In genomic region chr19:47510516-47511127, GRCh38 we compare ENCODE assay signal across 14 cellular contexts. TPM values are rescaled to one million over a fixed set of nuclear protein-coding genes. Genes with fewer than 3 reads are reported as not detected.
A peak's percentile ranks its signal among the peaks of the same experiment; 100 is the strongest.
DNase-seq lines count a peak whose midpoint lies in the region; ATAC-seq, FAIRE-seq and TF ChIP-seq lines count a peak whose summit lies in the region.
"Had no signal": no experiment of that assay in that cellular context is flagged by ENCODE, and none has a peak within 500 bp of the region (broad histone marks: within the 10 kb centered on the region; RNA-seq: fewer than 3 reads in every experiment).

No MANE protein-coding gene starts in this region.

- H3K27me3 Mint-ChIP-seq in GM23338 (ENCODE audit: insufficient read depth, low read depth, poor library complexity) = peaks cover 25% of the 10 kb centered on the region

- H3K27ac Mint-ChIP-seq in GM23338 = no peak overlapping the region

- in situ Hi-C loops in GM13977 (cut with MboI; ENCODE audit: low pct_unique_long_range_greater_than_20kb, low sequenced_read_pairs, unreplicated experiment) = no loop called here

- peaks cover 9% of the 10 kb centered on the region for H4K20me1 ChIP-seq in GM23338 (replicated peaks; ENCODE audit: insufficient read depth)
- peaks cover 63% of the 10 kb centered on the region for H4K20me1 ChIP-seq in hepatocyte (ENCODE audit: insufficient read depth, poor library complexity, severe bottlenecking)

- WGBS in hepatocyte (ENCODE audit: low lambda C conversion rate, missing lambda C conversion rate) = 86% methylated on average over 12 of the region's 12 CpGs
- 60 to 73% (median 67%) methylated on average over 8 to 12 of the region's 12 CpGs for WGBS in stomach, 5 donors
- WGBS in small intestine, 3 donors = 79 to 82% (median 81%) methylated on average over 12 of the region's 12 CpGs

- peaks cover under 1% of the 10 kb centered on the region; the same call in 1 of the 2 replicates for H3K4me1 ChIP-seq in GM23338 (ENCODE audit: insufficient read depth)
- peaks cover 52% of the 10 kb centered on the region for H3K4me1 ChIP-seq in adipocyte (ENCODE audit: control insufficient read depth, insufficient read depth, low read length)
- peaks cover 29% of the 10 kb centered on the region for H3K4me1 ChIP-seq in hepatocyte (ENCODE audit: insufficient read depth)
- peaks cover 78 to 88% (median 84%) of the 10 kb centered on the region in 4 donors for H3K4me1 ChIP-seq in stomach
- peaks cover 2 to 10% of the 10 kb centered on the region in 2 donors for H3K4me1 ChIP-seq in small intestine (ENCODE audit: control insufficient read depth in 2 of 2, insufficient read depth in 1 of 2, low read depth in 1 of 2, low read length in 1 of 2)

- TF ChIP-seq EP300 in stomach (IDR thresholded peaks at IDR 0.05) = no peak

- H3K4me3 Mint-ChIP-seq in GM23338 = no peak overlapping the region
- H3K4me3 Mint-ChIP-seq: natural killer cell had no signal

- TF ChIP-seq POLR2A in stomach (IDR thresholded peaks at IDR 0.05) = no peak

- H3K9ac ChIP-seq in adipocyte (ENCODE audit: low read length) = peak overlapping the region; percentile 18

- H3K27ac ChIP-seq in GM23338 (ENCODE audit: low read depth) (0 out of 2 replicates have a peak overlapping the region, but pooled peaks have one; percentile 45), hepatocyte (peak overlapping the region; percentile 97), stomach (peak overlapping the region; percentile 73 to 99 (median 98)), small intestine (ENCODE audit: low read depth in 1 of 2, low read length in 1 of 2) (no peak overlapping the region)

- no peak overlapping the region for H3K4me3 ChIP-seq in GM23338
- H3K4me3 ChIP-seq in adipocyte (ENCODE audit: low read length) = no peak overlapping the region
- H3K4me3 ChIP-seq in hepatocyte = no peak overlapping the region
- peak overlapping the region in 2 of 4 donors; percentile 5 to 83 for H3K4me3 ChIP-seq in stomach
- no peak overlapping the region for H3K4me3 ChIP-seq in small intestine (ENCODE audit: low read depth in 1 of 2, low read length in 2 of 2)

- no peak overlapping the region for H2AFZ ChIP-seq in GM23338
- H2AFZ ChIP-seq in hepatocyte = no peak overlapping the region

- no peak for ATAC-seq in GM23338
- ATAC-seq: natural killer cell had no signal

- FAIRE-seq in small intestine (lab: Jason Lieb, UNC) = no peak
- FAIRE-seq: D721Med, GM12891 had no signal

- H3K4me1 Mint-ChIP-seq in GM23338 = peaks cover 23% of the 10 kb centered on the region

- H3K36me3 ChIP-seq in GM23338 (ENCODE audit: insufficient read depth) (no peaks in the 10 kb centered on the region), adipocyte (ENCODE audit: control insufficient read depth, insufficient read depth, low read length, severe bottlenecking) (peaks cover 6% of the 10 kb centered on the region), hepatocyte (replicated peaks; ENCODE audit: insufficient read depth, low read depth) (no peaks in the 10 kb centered on the region), stomach (peaks cover 0 to 16% (median 14%) of the 10 kb centered on the region in 4 donors), small intestine (ENCODE audit: control insufficient read depth in 2 of 2, insufficient read depth in 2 of 2, low read length in 2 of 2) (peaks cover 0 to 2% of the 10 kb centered on the region in 2 donors)

- no peaks in the 10 kb centered on the region for H3K36me3 Mint-ChIP-seq in GM23338 (ENCODE audit: low read depth)
- H3K36me3 Mint-ChIP-seq: natural killer cell had no signal

- TF ChIP-seq CTCF in GM23338 (conservative IDR thresholded peaks at IDR 0.05; ENCODE audit: low read depth in 2 of 2) (peak in 1 of 2 experiments; percentile 39; a peak in 2 of 4 replicates), hepatocyte (IDR thresholded peaks at IDR 0.05; ENCODE audit: poor library complexity) (no peak), stomach (IDR thresholded peaks at IDR 0.05) (no peak), GM13977 (IDR thresholded peaks at IDR 0.05; ENCODE audit: extremely low read depth, insufficient read depth, missing control alignments) (no peak)

- peak; percentile 37 for DNase-seq in GM23338 (ENCODE audit: low spot score)
- DNase-seq in adipocyte (ENCODE audit: low read depth) = no peak
- no peak for DNase-seq in hepatocyte (ENCODE audit: low spot score)
- DNase-seq in stomach = no peak
- DNase-seq in small intestine = no peak
- DNase-seq in GM13977 (ENCODE audit: low spot score) = no peak
- no peak for DNase-seq in activated T-cell treated with anti-CD3 and anti-CD28 coated beads, Interleukin-2, amount 50 U/mL, for 1 hour
- DNase-seq: activated CD4-positive, alpha-beta T cell treated with anti-CD3 and anti-CD28 coated beads for 48 hours; activated naive CD4-positive, alpha-beta T cell treated with Interleukin-2 at 50 U/mL for 16 hours; MV-4-11; natural killer cell; NCI-H510A treated with DMSO at 0.1 percent for 48 hours had no signal

- H3K4me2 ChIP-seq in GM23338 = no peak overlapping the region
- peak overlapping the region; percentile 92 for H3K4me2 ChIP-seq in hepatocyte

- intact Hi-C loops in stomach (cut with DNase I; ENCODE audit: low total_unique reads) = no loop called here

- no peaks in the 10 kb centered on the region for H3F3A ChIP-seq in GM23338 (replicated peaks; ENCODE audit: low read depth)

- H3K79me2 ChIP-seq in GM23338 (replicated peaks; ENCODE audit: insufficient read depth) (peaks cover 73% of the 10 kb centered on the region), hepatocyte (peaks cover 88% of the 10 kb centered on the region)

- H3K9me3 Mint-ChIP-seq in GM23338 = no peaks in the 10 kb centered on the region; the same call in 2 of the 3 replicates
- H3K9me3 Mint-ChIP-seq: natural killer cell had no signal

- H3K9me2 ChIP-seq in GM23338 (ENCODE audit: insufficient read depth) (no peaks in the 10 kb centered on the region), hepatocyte (replicated peaks; ENCODE audit: insufficient read depth) (no peaks in the 10 kb centered on the region)

- no peaks in the 10 kb centered on the region for H3K27me3 ChIP-seq in GM23338 (ENCODE audit: insufficient read depth)
- no peaks in the 10 kb centered on the region for H3K27me3 ChIP-seq in adipocyte (replicated peaks; ENCODE audit: control insufficient read depth, insufficient read depth, low read length)
- H3K27me3 ChIP-seq in hepatocyte = no peaks in the 10 kb centered on the region
- no peaks in the 10 kb centered on the region for H3K27me3 ChIP-seq in stomach
- H3K27me3 ChIP-seq in small intestine (ENCODE audit: control insufficient read depth in 2 of 2, insufficient read depth in 2 of 2, low read length in 2 of 2) = no peaks in the 10 kb centered on the region

- no peaks in the 10 kb centered on the region for H3K9me3 ChIP-seq in adipocyte (ENCODE audit: control insufficient read depth, low read length)
- H3K9me3 ChIP-seq in hepatocyte (ENCODE audit: low read depth) = no peaks in the 10 kb centered on the region
- H3K9me3 ChIP-seq in stomach = no peaks in the 10 kb centered on the region
- no peaks in the 10 kb centered on the region for H3K9me3 ChIP-seq in small intestine (ENCODE audit: control insufficient read depth, low read depth)

TF ChIP-seq in GM23338, 12 proteins besides CTCF, POLR2A, EP300 and RAD21:
- no peak for TF ChIP-seq EZH2phosphoT487 (IDR thresholded peaks at IDR 0.05; ENCODE audit: unreplicated experiment)
- TF ChIP-seq NANOG (IDR thresholded peaks at IDR 0.05; ENCODE audit: borderline replicate concordance) = no peak
- TF ChIP-seq JUNB (IDR thresholded peaks at IDR 0.05; ENCODE audit: unreplicated experiment) = no peak
- TF ChIP-seq ZNF331 (CRISPR knock-in tag; IDR thresholded peaks at IDR 0.05; ENCODE audit: low read depth) = no peak
- no peak for TF ChIP-seq ZNF114 (CRISPR knock-in tag; IDR thresholded peaks at IDR 0.05)
- TF ChIP-seq POLR2AphosphoS5 (IDR thresholded peaks at IDR 0.05; ENCODE audit: low read depth) = no peak

RNA-seq across cellular contexts. Expression of gene NAPA, which starts 4.2 kb away (rescaled TPM):
- 42.9 and 52.0 TPM in 2 replicates for total RNA-seq in GM23338 (2014; rRNA removed; shearing (Covaris generic))
- 72.1 and 74.3 TPM in 2 replicates for polyA plus RNA-seq in GM23338 (2016; fragmentation: Nextera tagmentation; extraction: Ambion mirVana)
- total RNA-seq in hepatocyte = 89.8 and 106 TPM in 2 replicates
- polyA plus RNA-seq in hepatocyte = 192 and 229 TPM in 2 replicates
- total RNA-seq in stomach = 100 to 1,000 TPM in 3 of 5 donors, 10 to 100 TPM in 2; 46.1 to 170 (median 139) TPM
- polyA plus RNA-seq in stomach = 100 to 1,000 TPM in 2 of 3 donors, 10 to 100 TPM in 1; 91.1 to 107 (median 105) TPM
- 100 to 1,000 TPM in 2 of 3 donors, 10 to 100 TPM in 1; 76.4 to 119 (median 114) TPM for polyA plus RNA-seq in small intestine

RNA-seq across cellular contexts. Expression of gene KPTN, which starts 26.6 kb away (rescaled TPM):
- 19.8 and 28.0 TPM in 2 replicates for total RNA-seq in GM23338 (2014; rRNA removed; shearing (Covaris generic))
- 26.2 and 31.1 TPM in 2 replicates for polyA plus RNA-seq in GM23338 (2016; fragmentation: Nextera tagmentation; extraction: Ambion mirVana)
- total RNA-seq in hepatocyte = 8.3 and 10.1 TPM in 2 replicates
- 22.6 and 25.4 TPM in 2 replicates for polyA plus RNA-seq in hepatocyte
- 10 to 100 TPM in 3 of 5 donors, 1 to 10 TPM in 2; 3.2 to 28.0 (median 18.3) TPM for total RNA-seq in stomach
- polyA plus RNA-seq in stomach = 10 to 100 TPM in 2 of 3 donors, 1 to 10 TPM in 1; 6.4 to 23.4 (median 21.5) TPM
- polyA plus RNA-seq in small intestine = 10 to 100 TPM; 14.8 to 42.7 (median 40.0) TPM

RNA-seq across cellular contexts. Expression of gene SLC8A2, which starts 38.9 kb away (rescaled TPM):
- total RNA-seq in GM23338 (2014; rRNA removed; shearing (Covaris generic)) = 10.0 and 11.6 TPM in 2 replicates
- polyA plus RNA-seq in GM23338 (2016; fragmentation: Nextera tagmentation; extraction: Ambion mirVana) = 0.86 and 1.1 TPM in 2 replicates
- 1.1 and 1.2 TPM in 2 replicates for total RNA-seq in hepatocyte
- polyA plus RNA-seq in hepatocyte = 0.24 and 0.40 TPM in 2 replicates
- 10 to 100 TPM in 1 of 5 donors, 1 to 10 TPM in 3, under 1 TPM in 1; 0.73 to 17.9 (median 6.4) TPM for total RNA-seq in stomach
- under 1 TPM; 0.12 to 0.60 (median 0.46) TPM for polyA plus RNA-seq in stomach
- polyA plus RNA-seq in small intestine = under 1 TPM in 1 of 3 donors, not detected in 2; 0.92 TPM

Comparison
In these comparisons a context has a peak if more than half of its experiments do, and no peak if none do; other contexts are left out.
1. H3K27ac ChIP-seq: peak in GM23338 (single experiment), hepatocyte (single experiment) and stomach (5 of 5); none in small intestine (0 of 2).